Comparison of ENCODE assay signal across 11 cellular contexts in the genomic region with DNA sequence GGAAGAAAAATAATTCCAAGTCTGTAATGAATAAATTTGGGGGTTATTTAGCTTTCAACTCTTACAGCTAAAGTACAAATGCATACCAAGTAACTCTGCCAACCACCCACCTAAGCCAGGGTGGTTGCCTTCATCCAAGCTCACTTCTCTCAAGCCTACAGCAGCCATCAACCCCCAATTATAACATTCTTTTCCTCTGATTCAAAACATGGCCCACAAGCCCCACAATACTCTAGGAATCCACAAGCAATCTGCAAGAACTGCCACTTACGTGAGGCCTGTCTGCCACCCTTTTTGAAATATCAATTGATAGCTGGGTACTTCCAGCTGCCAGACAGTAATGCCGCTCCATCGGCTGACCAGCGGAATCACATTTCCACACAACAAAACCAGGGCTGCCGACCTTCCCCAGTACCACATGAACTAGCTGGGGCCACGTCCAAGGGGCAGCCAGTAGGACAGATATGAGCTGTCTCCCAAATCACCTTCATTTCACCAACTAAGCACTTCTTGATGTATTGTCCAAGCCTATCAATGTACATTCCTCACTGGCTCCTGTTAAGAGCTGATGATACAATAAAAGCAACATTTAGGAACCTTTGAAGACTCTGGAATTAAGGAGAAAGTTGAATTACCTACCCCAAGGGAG. TPM values are rescaled to one million over a fixed set of nuclear protein-coding genes. Genes with fewer than 3 reads are reported as not detected.
DNase-seq lines count a peak whose midpoint lies in the region; FAIRE-seq and TF ChIP-seq lines count a peak whose summit lies in the region.
"Had no signal": no experiment of that assay in that cellular context is flagged by ENCODE, and none has a peak within 500 bp of the region (broad histone marks: within the 10 kb centered on the region; RNA-seq: fewer than 3 reads in every experiment).

No MANE protein-coding gene starts in this region.

- peaks cover 67% of the 10 kb centered on the region for H3K4me1 Mint-ChIP-seq in CD14-positive monocyte
- peaks cover 38 to 53% (median 49%) of the 10 kb centered on the region in 3 donors for H3K4me1 Mint-ChIP-seq in IgD-negative memory B cell

- no peaks in the 10 kb centered on the region for H3K9me3 ChIP-seq in small intestine (ENCODE audit: control insufficient read depth, low read depth)
- H3K9me3 ChIP-seq: tibial nerve had no signal

- DNase-seq in CD14-positive monocyte (ENCODE audit: low spot score) (no peak), astrocyte of the hippocampus (ENCODE audit: low read depth, low spot score) (peak; percentile 93), myocyte (ENCODE audit: low read depth) (peak; percentile 18), small intestine (no peak), AML-193 (lab: John Stamatoyannopoulos, UW) (no peak), HUDEP-2 (lab: John Stamatoyannopoulos, UW; ENCODE audit: unreplicated experiment in 76 of 76) (no peak), HuH-7.5 (ENCODE audit: low spot score) (no peak)
- DNase-seq: SHP77 treated with DMSO at 0.1 percent for 48 hours had no signal

- no peaks in the 10 kb centered on the region for H3K27me3 ChIP-seq in small intestine (ENCODE audit: control insufficient read depth in 2 of 2, insufficient read depth in 2 of 2, low read length in 2 of 2)
- H3K27me3 ChIP-seq: tibial nerve had no signal

- peak overlapping the region; percentile 65 to 72 for H3K4me3 Mint-ChIP-seq in CD14-positive monocyte
- H3K4me3 Mint-ChIP-seq in IgD-negative memory B cell = peak overlapping the region in 3 of 4 donors; percentile 72 to 94 (median 87)

- H3K27ac Mint-ChIP-seq in CD14-positive monocyte (peak overlapping the region; percentile 65 to 93 (median 89)), IgD-negative memory B cell (peak overlapping the region in 1 of 3 donors; percentile 51)

- intact Hi-C loops in CD14-positive monocyte (cut with micrococcal nuclease) = loop anchor here in 1 of 2 donors (5.0 kb wide), 2 partner anchors 43 to 578 kb away; no protein-coding TSS in a partner anchor

- H3K36me3 Mint-ChIP-seq in CD14-positive monocyte (peaks cover 19 to 20% of the 10 kb centered on the region in 2 donors), IgD-negative memory B cell (no peaks in the 10 kb centered on the region)

- H3K36me3 ChIP-seq in small intestine (ENCODE audit: control insufficient read depth in 2 of 2, insufficient read depth in 2 of 2, low read length in 2 of 2) = no peaks in the 10 kb centered on the region

- no peak for TF ChIP-seq CTCF in CD14-positive monocyte (IDR thresholded peaks at IDR 0.05)

- no peak for FAIRE-seq in small intestine (lab: Jason Lieb, UNC)
- FAIRE-seq: colon had no signal

- H3K27ac ChIP-seq in small intestine (ENCODE audit: low read depth in 1 of 2, low read length in 1 of 2) = no peak overlapping the region
- H3K27ac ChIP-seq: tibial nerve had no signal

- peaks cover 18 to 21% of the 10 kb centered on the region in 2 donors for H3K4me1 ChIP-seq in small intestine (ENCODE audit: control insufficient read depth in 2 of 2, insufficient read depth in 1 of 2, low read depth in 1 of 2, low read length in 1 of 2)

- WGBS in small intestine, 3 donors = 63 to 75% (median 73%) methylated on average over 6 of the region's 6 CpGs

- no peaks in the 10 kb centered on the region for H3K9me3 Mint-ChIP-seq in CD14-positive monocyte
- H3K9me3 Mint-ChIP-seq in IgD-negative memory B cell = no peaks in the 10 kb centered on the region

- H3K27me3 Mint-ChIP-seq in CD14-positive monocyte (ENCODE audit: low read depth in 3 of 3) (peaks cover 0 to 5% (median 0%) of the 10 kb centered on the region in 3 donors), IgD-negative memory B cell (no peaks in the 10 kb centered on the region)

- H3K4me3 ChIP-seq in small intestine (ENCODE audit: low read depth in 1 of 2, low read length in 2 of 2) = no peak overlapping the region
- H3K4me3 ChIP-seq: tibial nerve had no signal

RNA-seq across cellular contexts. Expression of gene LBR, which starts 3.2 kb away (rescaled TPM):
- polyA plus RNA-seq in CD14-positive monocyte (100 to 1,000 TPM; 100 to 125 TPM), IgD-negative memory B cell (82.2 TPM), small intestine (10 to 100 TPM in 1 of 3 donors, 1 to 10 TPM in 2; 7.3 to 64.9 (median 9.4) TPM)
- 13.7 and 14.3 TPM in 2 replicates for total RNA-seq in myocyte
- polyA plus RNA-seq in myocyte (2012) = 5.1 TPM

Comparison
In these comparisons a context has a peak if more than half of its experiments do, and no peak if none do; other contexts are left out.
1. DNase-seq: peak in astrocyte of the hippocampus (single experiment) and myocyte (single experiment); none in CD14-positive monocyte (single experiment), small intestine (single experiment), AML-193 (0 of 2), HUDEP-2 (0 of 76) and HuH-7.5 (single experiment).